27 cellular contexts compared by ENCODE assay signal in genomic region chr3:113927556-113927955, GRCh38.
"Had no signal": no experiment of that assay in that cellular context is flagged by ENCODE, and none has a peak within 500 bp of the region (broad histone marks: within the 10 kb centered on the region; RNA-seq: fewer than 3 reads in every experiment).

No MANE protein-coding gene starts in this region.

- ATAC-seq: activated CD4-positive, CD25-positive, alpha-beta regulatory T cell treated with anti-CD3 and anti-CD28 coated beads, Interleukin-2, amount 50 U/mL, for 24 hours; activated CD8-positive, alpha-beta memory T cell treated with anti-CD3 and anti-CD28 coated beads, Interleukin-2, amount 10 ng/mL, durations not matched to agents 7 days and 5 days; activated naive CD4-positive, alpha-beta T cell treated with anti-CD3 and anti-CD28 coated beads, Interleukin-2, amount 50 U/mL, for 72 hours; activated T-cell treated with anti-CD3 and anti-CD28 coated beads, Interleukin-2, amount 50 U/mL, for 72 hours; body of pancreas; left colon; natural killer cell had no signal

- H3K4me3 Mint-ChIP-seq: activated CD8-positive, alpha-beta memory T cell treated with anti-CD3 and anti-CD28 coated beads, Interleukin-2, amount 10 ng/mL, durations not matched to agents 7 days and 5 days; activated T-cell treated with anti-CD3 and anti-CD28 coated beads, Interleukin-2, amount 50 U/mL, for 72 hours; immature natural killer cell; natural killer cell; neural progenitor cell; T-helper 1 cell treated with Interleukin-12 subunit alpha and Interleukin-12 subunit beta and Interleukin-4 antibody, amounts not matched to agents 30 μg/mL and 1 μg/mL, for 36 hours had no signal

- H3K4me1 Mint-ChIP-seq: immature natural killer cell, natural killer cell, neural progenitor cell had no signal

- DNase-seq: activated CD4-positive, alpha-beta T cell treated with anti-CD3 and anti-CD28 coated beads for 48 hours; activated CD4-positive, alpha-beta T cell treated with anti-CD3 and anti-CD28 coated beads, Interleukin-2, amount 50 U/mL, for 48 hours; activated CD8-positive, alpha-beta memory T cell treated with anti-CD3 and anti-CD28 coated beads, Interleukin-2, amount 10 ng/mL, durations not matched to agents 7 days and 5 days; activated naive CD4-positive, alpha-beta T cell; activated T-cell treated with anti-CD3 and anti-CD28 coated beads, Interleukin-2, amount 50 U/mL, for 72 hours; adrenal gland; aorta; body of pancreas; cerebellar nuclear complex; colonic mucosa; effector CD8-positive, alpha-beta T cell; hypothalamus; immature natural killer cell; left colon; natural killer cell; right cardiac atrium; stimulated activated naive CD4-positive, alpha-beta T cell treated with Interleukin-2 at 50 U/mL for 16 hours; T-helper 9 cell; transverse colon; WERI-Rb-1 had no signal

- H3K36me3 Mint-ChIP-seq: neural progenitor cell had no signal

- H3K27ac Mint-ChIP-seq: activated CD8-positive, alpha-beta memory T cell treated with anti-CD3 and anti-CD28 coated beads, Interleukin-2, amount 10 ng/mL, durations not matched to agents 7 days and 5 days; activated naive CD4-positive, alpha-beta T cell treated with anti-CD3 and anti-CD28 coated beads, Interleukin-2, amount 50 U/mL, for 72 hours; activated T-cell treated with anti-CD3 and anti-CD28 coated beads, Interleukin-2, amount 50 U/mL, for 72 hours; immature natural killer cell; natural killer cell; neural progenitor cell; T-helper 1 cell treated with Interleukin-12 subunit alpha and Interleukin-12 subunit beta and Interleukin-4 antibody, amounts not matched to agents 30 μg/mL and 1 μg/mL, for 36 hours had no signal

- FAIRE-seq: frontal cortex, kidney, TTC549 had no signal
